ENCODE assay signal across 15 cellular contexts in genomic region chr13:95607363-95607762, GRCh38. TPM values are rescaled to one million over a fixed set of nuclear protein-coding genes. Genes with fewer than 3 reads are reported as not detected.
DNase-seq lines count a peak whose midpoint lies in the region; ATAC-seq, FAIRE-seq and TF ChIP-seq lines count a peak whose summit lies in the region.
"Had no signal": no experiment of that assay in that cellular context is flagged by ENCODE, and none has a peak within 500 bp of the region (broad histone marks: within the 10 kb centered on the region; RNA-seq: fewer than 3 reads in every experiment).

No MANE protein-coding gene starts in this region.

- peak; percentile 61 for DNase-seq in GM23248
- peak; percentile 46 for DNase-seq in NCI-H345 (lab: John Stamatoyannopoulos, UW)
- peak; percentile 47 for DNase-seq in brain microvascular endothelial cell
- DNase-seq in kidney epithelial cell (ENCODE audit: low read depth), result peak; percentile 54
- DNase-seq in HTR-8/SVneo (ENCODE audit: insufficient read length, low spot score), result no peak
- DNase-seq: activated T-cell treated with anti-CD3 and anti-CD28 coated beads, Interleukin-2, amount 50 U/mL, for 24 hours; aorta; naive B cell; NK-92 treated with Interleukin-12 subunit alpha and Interleukin-12 subunit beta, amount 100 ng/mL, for 24 hours had no signal

- H3K4me2 ChIP-seq in GM23248 (ENCODE audit: unreplicated experiment), result no peak overlapping the region
- H3K4me2 ChIP-seq: BLaER1 had no signal

- no peaks in the 10 kb centered on the region for H3K27me3 ChIP-seq in GM23248 (replicated peaks; ENCODE audit: insufficient read depth)
- H3K27me3 ChIP-seq in brain microvascular endothelial cell (replicated peaks), result no peaks in the 10 kb centered on the region
- no peaks in the 10 kb centered on the region for H3K27me3 ChIP-seq in kidney epithelial cell (ENCODE audit: control insufficient read depth, insufficient read depth, low read length)
- H3K27me3 ChIP-seq: BLaER1, esophagus muscularis mucosa had no signal

- H3K9me3 ChIP-seq in GM23248 (ENCODE audit: low read depth), result no peaks in the 10 kb centered on the region
- H3K9me3 ChIP-seq: BLaER1, esophagus muscularis mucosa had no signal

- ATAC-seq in HG02884 (IDR thresholded peaks at IDR 0.05; ENCODE audit: unreplicated experiment) (no peak), HG02571 (IDR thresholded peaks at IDR 0.05; ENCODE audit: unreplicated experiment) (no peak), HG03565 (IDR thresholded peaks at IDR 0.05; ENCODE audit: unreplicated experiment) (no peak)
- ATAC-seq: activated CD4-positive, CD25-positive, alpha-beta regulatory T cell treated with anti-CD3 and anti-CD28 coated beads, Interleukin-2, amount 50 U/mL, for 24 hours had no signal

- no peak for FAIRE-seq in HTR-8/SVneo (lab: Jason Lieb, UNC)

- no peak overlapping the region for H3K27ac ChIP-seq in GM23248
- no peak overlapping the region for H3K27ac ChIP-seq in brain microvascular endothelial cell
- H3K27ac ChIP-seq: BLaER1, esophagus muscularis mucosa had no signal

- H3K79me2 ChIP-seq in GM23248 (ENCODE audit: insufficient read depth), result no peaks in the 10 kb centered on the region

- 0 out of 2 replicates have a peak, but pooled peaks cover 3% of the 10 kb centered on the region for H3K4me1 ChIP-seq in GM23248 (ENCODE audit: insufficient read depth)

- H4K20me1 ChIP-seq in GM23248 (ENCODE audit: insufficient read depth), result no peaks in the 10 kb centered on the region
- H4K20me1 ChIP-seq: BLaER1 had no signal

- TF ChIP-seq CTCF in brain microvascular endothelial cell (IDR thresholded peaks at IDR 0.05; ENCODE audit: low read depth, low read length, missing control alignments), result no peak
- no peak for TF ChIP-seq CTCF in kidney epithelial cell (IDR thresholded peaks at IDR 0.05; ENCODE audit: insufficient read depth, low read length, poor library complexity, severe bottlenecking)

- H3K9me2 ChIP-seq in GM23248 (ENCODE audit: insufficient read depth), result no peaks in the 10 kb centered on the region

- 29 to 32% methylated on average over 1 of the region's 1 CpG for WGBS in GM23248 (ENCODE audit: low coverage in 1 of 2, low lambda C conversion rate in 2 of 2, missing lambda C conversion rate in 2 of 2), 2 experiments

- in situ Hi-C loops in GM23248 (cut with MboI) (loop anchor here (25.0 kb wide), 1 partner anchor 230 kb away; no protein-coding TSS in a partner anchor), brain microvascular endothelial cell (cut with HindIII; ENCODE audit: low pct_ligation_motif_present, low sequenced_read_pairs) (no loop called here)

- H3K9ac ChIP-seq in GM23248, result no peak overlapping the region
- H3K9ac ChIP-seq: BLaER1 had no signal

- H3F3A ChIP-seq in GM23248 (ENCODE audit: insufficient read depth), result 0 out of 2 replicates have a peak, but pooled peaks cover 12% of the 10 kb centered on the region

- H3K36me3 ChIP-seq in GM23248 (ENCODE audit: low read depth), result peaks cover 50% of the 10 kb centered on the region
- H3K36me3 ChIP-seq in brain microvascular endothelial cell (replicated peaks), result peaks cover 23% of the 10 kb centered on the region
- peaks cover 4% of the 10 kb centered on the region for H3K36me3 ChIP-seq in kidney epithelial cell (ENCODE audit: control insufficient read depth, insufficient read depth, low read length)
- H3K36me3 ChIP-seq: BLaER1 had no signal

- no peak overlapping the region for H2AFZ ChIP-seq in GM23248

- H3K4me3 ChIP-seq in GM23248 (no peak overlapping the region), brain microvascular endothelial cell (ENCODE audit: low read depth, low read length) (no peak overlapping the region), kidney epithelial cell (ENCODE audit: low read depth, low read length) (no peak overlapping the region)
- H3K4me3 ChIP-seq: BLaER1, esophagus muscularis mucosa had no signal

RNA-seq across cellular contexts. Expression of gene DZIP1, which starts 37.1 kb away (rescaled TPM):
- total RNA-seq in GM23248 (2014; rRNA removed; shearing (Covaris generic)), result 22.8 and 25.3 TPM in 2 replicates
- polyA plus RNA-seq in GM23248 (2016; fragmentation: Nextera tagmentation; extraction: Ambion mirVana), result 5.8 and 8.0 TPM in 2 replicates
- 25.3 and 29.0 TPM in 2 replicates for total RNA-seq in kidney epithelial cell

RNA-seq across cellular contexts. Expression of gene CLDN10, which starts 54.8 kb away (rescaled TPM):
- total RNA-seq in GM23248 (2014; rRNA removed; shearing (Covaris generic)), result not detected in 2 replicates
- polyA plus RNA-seq in GM23248 (2016; fragmentation: Nextera tagmentation; extraction: Ambion mirVana), result 0.20 TPM in 1 of 2 replicates, not detected in the other
- total RNA-seq in kidney epithelial cell, result 4.0 and 6.6 TPM in 2 replicates
